ENCODE assay signal across 13 cellular contexts in the genomic region with DNA sequence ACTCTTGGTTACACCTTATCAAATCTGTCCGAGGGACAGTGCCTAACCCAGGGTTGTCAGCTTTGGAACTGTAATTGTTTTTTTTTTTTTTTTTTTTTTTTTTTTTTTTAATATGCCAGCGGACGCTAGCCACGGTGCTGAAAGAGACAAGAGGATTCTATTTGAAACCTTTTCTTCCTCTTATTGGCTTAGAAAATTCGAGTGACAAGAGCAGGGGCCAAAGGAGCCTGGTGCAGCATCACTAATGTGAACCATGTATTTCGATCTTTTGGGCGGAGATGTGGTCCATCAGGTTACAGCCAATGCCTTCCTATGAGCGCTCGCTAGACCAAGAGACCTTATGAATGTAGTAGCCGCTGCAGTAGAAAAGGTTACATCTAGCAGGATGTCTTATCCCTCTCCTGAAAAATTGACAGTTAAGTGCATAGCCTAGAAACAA. TPM values are rescaled to one million over a fixed set of nuclear protein-coding genes. Genes with fewer than 3 reads are reported as not detected.
A peak's percentile ranks its signal among the peaks of the same experiment; 100 is the strongest.
DNase-seq lines count a peak whose midpoint lies in the region; ATAC-seq and TF ChIP-seq lines count a peak whose summit lies in the region.
"Had no signal": no experiment of that assay in that cellular context is flagged by ENCODE, and none has a peak within 500 bp of the region (broad histone marks: within the 10 kb centered on the region; RNA-seq: fewer than 3 reads in every experiment).

No MANE protein-coding gene starts in this region.

- no peak overlapping the region for H3K27ac Mint-ChIP-seq in GM23338
- no peak overlapping the region for H3K27ac Mint-ChIP-seq in naive thymus-derived CD4-positive, alpha-beta T cell

- DNase-seq in GM23338 (ENCODE audit: low spot score) (peak; percentile 84), NCI-H2227 treated with DMSO at 0.1 percent for 48 hours (lab: John Stamatoyannopoulos, UW) (peak; percentile 5), occipital lobe (lab: John Stamatoyannopoulos, UW) (peak; percentile 19), hippocampal formation (lab: John Stamatoyannopoulos, UW) (no peak)
- no peak for DNase-seq in naive thymus-derived CD4-positive, alpha-beta T cell
- no peak for DNase-seq in stimulated activated CD4-positive, alpha-beta T cell treated with anti-CD3 and anti-CD28 coated beads, Interleukin-4, amount 100 ng/mL, for 1 hour
- DNase-seq: brain microvascular endothelial cell, EL, gastrocnemius medialis had no signal

- no peak overlapping the region for H2AFZ ChIP-seq in GM23338

- H3K36me3 Mint-ChIP-seq in GM23338 (ENCODE audit: low read depth) = no peaks in the 10 kb centered on the region
- H3K36me3 Mint-ChIP-seq in naive thymus-derived CD4-positive, alpha-beta T cell = no peaks in the 10 kb centered on the region

- no peaks in the 10 kb centered on the region for H3K9me3 ChIP-seq in endocrine pancreas (ENCODE audit: control insufficient read depth, low read length)
- no peaks in the 10 kb centered on the region for H3K9me3 ChIP-seq in naive thymus-derived CD4-positive, alpha-beta T cell (ENCODE audit: control insufficient read depth in 2 of 3, low read length in 3 of 3)
- H3K9me3 ChIP-seq: gastrocnemius medialis, HAP-1 had no signal

- H3K4me3 ChIP-seq in GM23338 (peak overlapping the region; percentile 68), endocrine pancreas (ENCODE audit: control insufficient read depth, insufficient read depth, low read length) (peak overlapping the region; percentile 14)
- H3K4me3 ChIP-seq in naive thymus-derived CD4-positive, alpha-beta T cell (ENCODE audit: low read length) = no peak overlapping the region
- H3K4me3 ChIP-seq: HAP-1 had no signal

- H3K27me3 ChIP-seq in GM23338 (ENCODE audit: insufficient read depth) (peaks cover 20% of the 10 kb centered on the region), endocrine pancreas (ENCODE audit: control insufficient read depth, insufficient read depth, low read length) (peaks cover 4% of the 10 kb centered on the region)
- no peaks in the 10 kb centered on the region for H3K27me3 ChIP-seq in naive thymus-derived CD4-positive, alpha-beta T cell (ENCODE audit: control insufficient read depth in 2 of 2, insufficient read depth in 2 of 2, low read length in 2 of 2)
- H3K27me3 ChIP-seq: brain microvascular endothelial cell had no signal

- peak; percentile 80 for ATAC-seq in GM23338
- ATAC-seq in naive thymus-derived CD4-positive, alpha-beta T cell = no peak
- no peak for ATAC-seq in activated CD4-positive, CD25-positive, alpha-beta regulatory T cell treated with anti-CD3 and anti-CD28 coated beads, Interleukin-2, amount 50 U/mL, for 24 hours
- ATAC-seq: gastrocnemius medialis had no signal

- H3K9me2 ChIP-seq in GM23338 (ENCODE audit: insufficient read depth) = 0 out of 2 replicates have a peak, but pooled peaks cover 4% of the 10 kb centered on the region

- no peaks in the 10 kb centered on the region; the same call in 1 of the 2 replicates for H3F3A ChIP-seq in GM23338 (replicated peaks; ENCODE audit: low read depth)

- CTCF ChIA-PET in naive thymus-derived CD4-positive, alpha-beta T cell (lab: Charles Lee) = no interaction called here

- H3K4me1 ChIP-seq in GM23338 (ENCODE audit: insufficient read depth) = peaks cover 14% of the 10 kb centered on the region
- H3K4me1 ChIP-seq in endocrine pancreas (ENCODE audit: control insufficient read depth, insufficient read depth, low read length) = no peaks in the 10 kb centered on the region
- H3K4me1 ChIP-seq in naive thymus-derived CD4-positive, alpha-beta T cell (ENCODE audit: control insufficient read depth in 2 of 2, insufficient read depth in 2 of 2, low read length in 2 of 2) = no peaks in the 10 kb centered on the region
- H3K4me1 ChIP-seq: gastrocnemius medialis, HAP-1 had no signal

- H3K4me1 Mint-ChIP-seq in GM23338 = peaks cover 10% of the 10 kb centered on the region; the same call in 2 of the 3 replicates
- peaks cover 0 to 2% (median 0%) of the 10 kb centered on the region in 7 donors for H3K4me1 Mint-ChIP-seq in naive thymus-derived CD4-positive, alpha-beta T cell

- H3K79me2 ChIP-seq in GM23338 (replicated peaks; ENCODE audit: insufficient read depth) = no peaks in the 10 kb centered on the region

- H4K20me1 ChIP-seq in GM23338 (replicated peaks; ENCODE audit: insufficient read depth) = no peaks in the 10 kb centered on the region

- H3K9ac ChIP-seq in endocrine pancreas (ENCODE audit: control insufficient read depth, insufficient read depth, low read length) = no peak overlapping the region

- peak overlapping the region; percentile 79 for H3K4me3 Mint-ChIP-seq in GM23338
- no peak overlapping the region for H3K4me3 Mint-ChIP-seq in naive thymus-derived CD4-positive, alpha-beta T cell

- no peak for TF ChIP-seq CTCF in GM23338 (conservative IDR thresholded peaks at IDR 0.05; ENCODE audit: low read depth in 2 of 2)

- intact Hi-C loops in naive thymus-derived CD4-positive, alpha-beta T cell (cut with micrococcal nuclease) = no loop called here

- no peaks in the 10 kb centered on the region for H3K9me3 Mint-ChIP-seq in GM23338
- peaks cover 0 to 5% (median 3%) of the 10 kb centered on the region in 11 donors for H3K9me3 Mint-ChIP-seq in naive thymus-derived CD4-positive, alpha-beta T cell

- H3K4me2 ChIP-seq in GM23338 = peak overlapping the region; percentile 97

- POLR2A ChIA-PET in naive thymus-derived CD4-positive, alpha-beta T cell (lab: Charles Lee) = no interaction called here

- no peak overlapping the region for H3K27ac ChIP-seq in GM23338 (ENCODE audit: low read depth)
- H3K27ac ChIP-seq in naive thymus-derived CD4-positive, alpha-beta T cell (ENCODE audit: low read depth, low read length) = no peak overlapping the region
- H3K27ac ChIP-seq: brain microvascular endothelial cell, gastrocnemius medialis, HL-60 had no signal

- no peaks in the 10 kb centered on the region for H3K36me3 ChIP-seq in GM23338 (ENCODE audit: insufficient read depth)
- H3K36me3 ChIP-seq in endocrine pancreas (ENCODE audit: control insufficient read depth, insufficient read depth, low read length) = no peaks in the 10 kb centered on the region
- H3K36me3 ChIP-seq in naive thymus-derived CD4-positive, alpha-beta T cell (ENCODE audit: control insufficient read depth in 2 of 3, insufficient read depth in 3 of 3, low read length in 3 of 3) = no peaks in the 10 kb centered on the region
- H3K36me3 ChIP-seq: brain microvascular endothelial cell, gastrocnemius medialis, HAP-1 had no signal

- H3K27me3 Mint-ChIP-seq in GM23338 (ENCODE audit: insufficient read depth, low read depth, poor library complexity) = peaks cover 8% of the 10 kb centered on the region
- H3K27me3 Mint-ChIP-seq in naive thymus-derived CD4-positive, alpha-beta T cell = peaks cover 12 to 23% (median 16%) of the 10 kb centered on the region in 5 donors

TF ChIP-seq in GM23338, 12 proteins besides CTCF, POLR2A, EP300 and RAD21:
- no peak for TF ChIP-seq ZNF114 (CRISPR knock-in tag; IDR thresholded peaks at IDR 0.05)
- TF ChIP-seq, protein P1, sequence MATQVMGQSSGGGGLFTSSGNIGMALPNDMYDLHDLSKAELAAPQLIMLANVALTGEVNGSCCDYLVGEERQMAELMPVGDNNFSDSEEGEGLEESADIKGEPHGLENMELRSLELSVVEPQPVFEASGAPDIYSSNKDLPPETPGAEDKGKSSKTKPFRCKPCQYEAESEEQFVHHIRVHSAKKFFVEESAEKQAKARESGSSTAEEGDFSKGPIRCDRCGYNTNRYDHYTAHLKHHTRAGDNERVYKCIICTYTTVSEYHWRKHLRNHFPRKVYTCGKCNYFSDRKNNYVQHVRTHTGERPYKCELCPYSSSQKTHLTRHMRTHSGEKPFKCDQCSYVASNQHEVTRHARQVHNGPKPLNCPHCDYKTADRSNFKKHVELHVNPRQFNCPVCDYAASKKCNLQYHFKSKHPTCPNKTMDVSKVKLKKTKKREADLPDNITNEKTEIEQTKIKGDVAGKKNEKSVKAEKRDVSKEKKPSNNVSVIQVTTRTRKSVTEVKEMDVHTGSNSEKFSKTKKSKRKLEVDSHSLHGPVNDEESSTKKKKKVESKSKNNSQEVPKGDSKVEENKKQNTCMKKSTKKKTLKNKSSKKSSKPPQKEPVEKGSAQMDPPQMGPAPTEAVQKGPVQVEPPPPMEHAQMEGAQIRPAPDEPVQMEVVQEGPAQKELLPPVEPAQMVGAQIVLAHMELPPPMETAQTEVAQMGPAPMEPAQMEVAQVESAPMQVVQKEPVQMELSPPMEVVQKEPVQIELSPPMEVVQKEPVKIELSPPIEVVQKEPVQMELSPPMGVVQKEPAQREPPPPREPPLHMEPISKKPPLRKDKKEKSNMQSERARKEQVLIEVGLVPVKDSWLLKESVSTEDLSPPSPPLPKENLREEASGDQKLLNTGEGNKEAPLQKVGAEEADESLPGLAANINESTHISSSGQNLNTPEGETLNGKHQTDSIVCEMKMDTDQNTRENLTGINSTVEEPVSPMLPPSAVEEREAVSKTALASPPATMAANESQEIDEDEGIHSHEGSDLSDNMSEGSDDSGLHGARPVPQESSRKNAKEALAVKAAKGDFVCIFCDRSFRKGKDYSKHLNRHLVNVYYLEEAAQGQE (IDR thresholded peaks at IDR 0.05; ENCODE audit: unreplicated experiment) = peak; percentile 73
TF ChIP-seq in GM23338: peak in this region for 1.

RNA-seq across cellular contexts. Expression of a gene that starts 0.9 kb away (rescaled TPM):
- total RNA-seq in GM23338 (2014; rRNA removed; shearing (Covaris generic)) = 0.76 and 1.6 TPM in 2 replicates
- 0.26 and 0.33 TPM in 2 replicates for polyA plus RNA-seq in GM23338 (2016; fragmentation: Nextera tagmentation; extraction: Ambion mirVana)
- total RNA-seq in occipital lobe = 19.5 TPM
- not detected for total RNA-seq in naive thymus-derived CD4-positive, alpha-beta T cell
- not detected for polyA plus RNA-seq in naive thymus-derived CD4-positive, alpha-beta T cell

Comparison
In these comparisons a context has a peak if more than half of its experiments do, and no peak if none do; other contexts are left out.
1. DNase-seq: peak in GM23338 (single experiment), NCI-H2227 treated with DMSO at 0.1 percent for 48 hours (single experiment) and occipital lobe (single experiment); none in naive thymus-derived CD4-positive, alpha-beta T cell (0 of 9), hippocampal formation (0 of 2) and stimulated activated CD4-positive, alpha-beta T cell treated with anti-CD3 and anti-CD28 coated beads, Interleukin-4, amount 100 ng/mL, for 1 hour (single experiment).